Comparison of ENCODE assay signal across 30 cellular contexts in genomic region chr2:104290566-104290891, GRCh38.
"Had no signal": no experiment of that assay in that cellular context is flagged by ENCODE, and none has a peak within 500 bp of the region (broad histone marks: within the 10 kb centered on the region; RNA-seq: fewer than 3 reads in every experiment).

No MANE protein-coding gene starts in this region.

- H3K79me2 ChIP-seq: parathyroid adenoma had no signal

- H2AFZ ChIP-seq: parathyroid adenoma had no signal

- H3K4me3 Mint-ChIP-seq: immature natural killer cell; mesothelial cell of epicardium; naive B cell; natural killer cell; nephron progenitor cell; neural progenitor cell; stimulated activated naive B cell treated with anti-CD40 and anti-IgM and Interleukin-4, amounts not matched to agents 10 μg/mL and 1 μg/mL and 100 μg/mL, for 72 hours had no signal

- H3K9me3 ChIP-seq: lower lobe of right lung, neutrophil, psoas muscle, right atrium auricular region, stomach, testis, tibial artery, upper lobe of right lung had no signal

- H3K4me3 ChIP-seq: lower lobe of right lung, neural progenitor cell, psoas muscle, right atrium auricular region, skin epidermis, stomach, testis, tibial artery, upper lobe of right lung had no signal

- H3K36me3 ChIP-seq: lower lobe of right lung, neural progenitor cell, neutrophil, right atrium auricular region, stomach, tibial artery, upper lobe of right lung had no signal

- H3K36me3 Mint-ChIP-seq: mesothelial cell of epicardium; naive B cell; natural killer cell; neural progenitor cell; stimulated activated naive B cell treated with anti-CD40 and anti-IgM and Interleukin-4, amounts not matched to agents 10 μg/mL and 1 μg/mL and 100 μg/mL, for 72 hours had no signal

- H3K4me1 Mint-ChIP-seq: immature natural killer cell; mesothelial cell of epicardium; naive B cell; natural killer cell; stimulated activated naive B cell treated with anti-CD40 and anti-IgM and Interleukin-4, amounts not matched to agents 10 μg/mL and 1 μg/mL and 100 μg/mL, for 72 hours had no signal

- FAIRE-seq: islet of Langerhans, urothelium cell line had no signal

- H3K27ac Mint-ChIP-seq: immature natural killer cell; mesothelial cell of epicardium; naive B cell; natural killer cell; nephron progenitor cell; neural progenitor cell; stimulated activated naive B cell treated with anti-CD40 and anti-IgM and Interleukin-4, amounts not matched to agents 10 μg/mL and 1 μg/mL and 100 μg/mL, for 72 hours had no signal

- H3K27ac ChIP-seq: lower lobe of right lung, neural progenitor cell, neutrophil, parathyroid adenoma, psoas muscle, right atrium auricular region, skin epidermis, stomach, testis, tibial artery, upper lobe of right lung had no signal

- DNase-seq: hypothalamus; immature natural killer cell; kidney; left cardiac atrium; lower lobe of right lung; mammary epithelial cell; naive B cell; natural killer cell; nephron progenitor cell; occipital lobe; psoas muscle; stimulated activated CD4-positive, alpha-beta T cell treated with anti-CD3 and anti-CD28 coated beads, Interleukin-12 subunit alpha, Interleukin-12 subunit beta, amount 100 ng/mL, for 4 hours; stimulated activated CD4-positive, alpha-beta T cell treated with anti-CD3 and anti-CD28 coated beads, Interleukin-15, amount 100 ng/mL, for 24 hours; stimulated activated CD4-positive, alpha-beta T cell treated with anti-CD3 and anti-CD28 coated beads, Interleukin-2, amount 100 ng/mL, for 24 hours; stimulated activated CD4-positive, alpha-beta T cell treated with anti-CD3 and anti-CD28 coated beads, Interleukin-4, amount 100 ng/mL, for 1 hour; stimulated activated naive B cell treated with anti-CD40 and anti-IgM and Interleukin-4, amounts not matched to agents 10 μg/mL and 1 μg/mL and 100 μg/mL, for 72 hours; stimulated activated naive CD8-positive, alpha-beta T cell treated with anti-CD3 and anti-CD28 coated beads, Interleukin-15, Interleukin-2, amounts not matched to agents 100 U/mL and 50 U/mL, for 24 hours; stomach; testis; tibial artery; trophoblast cell; upper lobe of right lung had no signal

- H3K4me2 ChIP-seq: neural progenitor cell had no signal

- H3K4me1 ChIP-seq: lower lobe of right lung, parathyroid adenoma, psoas muscle, right atrium auricular region, stomach, testis, tibial artery, upper lobe of right lung had no signal

- H3K9me3 Mint-ChIP-seq: mesothelial cell of epicardium, nephron progenitor cell, neural progenitor cell had no signal

- H3K27me3 ChIP-seq: neural progenitor cell, neutrophil, right atrium auricular region, stomach, testis, tibial artery, upper lobe of right lung had no signal

- H3K9ac ChIP-seq: neural progenitor cell, parathyroid adenoma had no signal
